Comparison of ENCODE assay signal across 9 cellular contexts in genomic region chr2:12714391-12715221, GRCh38. TPM values are rescaled to one million over a fixed set of nuclear protein-coding genes. Genes with fewer than 3 reads are reported as not detected.
DNase-seq lines count a peak whose midpoint lies in the region; ATAC-seq and TF ChIP-seq lines count a peak whose summit lies in the region.
"Had no signal": no experiment of that assay in that cellular context is flagged by ENCODE, and none has a peak within 500 bp of the region (broad histone marks: within the 10 kb centered on the region; RNA-seq: fewer than 3 reads in every experiment).

No MANE protein-coding gene starts in this region.

- peak; percentile 49 for DNase-seq in ELR (ENCODE audit: low read depth)
- DNase-seq in SK-N-SH, result no peak
- DNase-seq in fibroblast of lung (ENCODE audit: low read depth in 2 of 2), result peak; percentile 40 to 75
- DNase-seq in sigmoid colon, result no peak
- DNase-seq in NCI-H2029 (lab: John Stamatoyannopoulos, UW), result no peak
- DNase-seq in activated CD8-positive, alpha-beta memory T cell treated with anti-CD3 and anti-CD28 coated beads, Interleukin-2, amount 50 U/mL, for 48 hours, result no peak
- no peak for DNase-seq in NCI-H69 (lab: John Stamatoyannopoulos, UW)
- no peak for DNase-seq in activated T-cell treated with anti-CD3 and anti-CD28 coated beads, Interleukin-2, amount 50 U/mL, for 4 hours
- DNase-seq: GOT3 had no signal

- WGBS in SK-N-SH (ENCODE audit: low lambda C conversion rate), result 69% methylated on average over 10 of the region's 10 CpGs
- WGBS in sigmoid colon, 2 donors, result 71 to 80% methylated on average over 10 of the region's 10 CpGs

- no peaks in the 10 kb centered on the region for H3K9me3 Mint-ChIP-seq in activated T-cell treated with anti-CD3 and anti-CD28 coated beads, Interleukin-2, amount 50 U/mL, for 4 hours

- CTCF ChIA-PET in SK-N-SH (lab: Yijun Ruan, JAX), result interaction anchor here (0.5 to 4.5 kb wide), 25 partner anchors 7 to 930 kb away, joined by 3 to 152 read pairs (median 7); no protein-coding TSS in a partner anchor

- H3K9ac ChIP-seq in SK-N-SH, result peak overlapping the region; percentile 95; the same call in 1 of the 2 replicates
- no peak overlapping the region for H3K9ac ChIP-seq in fibroblast of lung (ENCODE audit: insufficient read depth, low read length)

- no peak overlapping the region for H3K4me3 Mint-ChIP-seq in activated T-cell treated with anti-CD3 and anti-CD28 coated beads, Interleukin-2, amount 50 U/mL, for 4 hours

- intact Hi-C loops in sigmoid colon (cut with DNase I), result loop anchor here (5.0 to 10.0 kb wide), 8 partner anchors 203 to 970 kb away; partner anchors contain the start of gene LPIN1

- H3K4me1 Mint-ChIP-seq in activated T-cell treated with anti-CD3 and anti-CD28 coated beads, Interleukin-2, amount 50 U/mL, for 4 hours (ENCODE audit: low read depth), result peaks cover 54% of the 10 kb centered on the region

- H3K4me3 ChIP-seq in SK-N-SH (ENCODE audit: low read depth in 2 of 2, low read length in 1 of 2) (no peak overlapping the region), fibroblast of lung (replicated peaks in 1 of 4; ENCODE audit: control extremely low read depth in 1 of 4, insufficient read depth in 1 of 4, low read depth in 3 of 4, low read length in 4 of 4) (no peak overlapping the region), sigmoid colon (no peak overlapping the region)

- H3K4me1 ChIP-seq in SK-N-SH (ENCODE audit: control insufficient read depth in 1 of 2, insufficient read depth in 2 of 2, low read depth in 1 of 2, low read length in 1 of 2) (peaks cover 19 to 22% of the 10 kb centered on the region in 2 experiments), fibroblast of lung (ENCODE audit: control insufficient read depth, extremely low read depth, insufficient read depth, low read length) (peaks cover 8% of the 10 kb centered on the region), sigmoid colon (peaks cover 0 to 33% (median 21%) of the 10 kb centered on the region in 4 donors)

- peaks cover 39% of the 10 kb centered on the region for H3K79me2 ChIP-seq in SK-N-SH (ENCODE audit: insufficient read depth)
- H3K79me2 ChIP-seq in fibroblast of lung (ENCODE audit: control insufficient read depth, insufficient read depth, low read length), result peaks cover 25% of the 10 kb centered on the region

- H3K9me3 ChIP-seq in SK-N-SH (no peaks in the 10 kb centered on the region), fibroblast of lung (ENCODE audit: control insufficient read depth, insufficient read depth, low read depth, low read length) (no peaks in the 10 kb centered on the region), sigmoid colon (no peaks in the 10 kb centered on the region)

- POLR2A ChIA-PET in SK-N-SH (lab: Yijun Ruan, JAX), result interaction anchor here (2.3 kb wide), 1 partner anchor 885 kb away, joined by 20 read pairs; no protein-coding TSS in a partner anchor

- no peaks in the 10 kb centered on the region for H3K36me3 ChIP-seq in SK-N-SH (replicated peaks in 1 of 2; ENCODE audit: control insufficient read depth in 1 of 2, insufficient read depth in 2 of 2, low read length in 1 of 2)
- no peaks in the 10 kb centered on the region for H3K36me3 ChIP-seq in fibroblast of lung (ENCODE audit: control insufficient read depth, insufficient read depth, low read length)
- no peaks in the 10 kb centered on the region for H3K36me3 ChIP-seq in sigmoid colon

- no peak for ATAC-seq in activated T-cell treated with anti-CD3 and anti-CD28 coated beads, Interleukin-2, amount 50 U/mL, for 4 hours

- H3K9me2 ChIP-seq in SK-N-SH, result no peaks in the 10 kb centered on the region

- TF ChIP-seq EP300 in SK-N-SH (IDR thresholded peaks at IDR 0.05; ENCODE audit: borderline replicate concordance in 1 of 2, low read depth in 1 of 2, low read length in 1 of 2), result peak in 1 of 2 experiments; percentile 63; a peak in 1 of 4 replicates
- TF ChIP-seq EP300 in sigmoid colon (IDR thresholded peaks at IDR 0.05), result no peak

- H3K4me2 ChIP-seq in SK-N-SH (peak overlapping the region; percentile 92), fibroblast of lung (ENCODE audit: extremely low read depth, insufficient read depth, low read length) (no peak overlapping the region)

- no peaks in the 10 kb centered on the region for H3K27me3 Mint-ChIP-seq in activated T-cell treated with anti-CD3 and anti-CD28 coated beads, Interleukin-2, amount 50 U/mL, for 4 hours (ENCODE audit: low read depth)

- no peak overlapping the region for H2AFZ ChIP-seq in SK-N-SH (ENCODE audit: low read depth)
- H2AFZ ChIP-seq in fibroblast of lung (ENCODE audit: low read length), result no peak overlapping the region

- no peak for TF ChIP-seq POLR2A in sigmoid colon (IDR thresholded peaks at IDR 0.05)

- no peak for TF ChIP-seq RAD21 in SK-N-SH (IDR thresholded peaks at IDR 0.05; ENCODE audit: low read length)

- H3K36me3 Mint-ChIP-seq in activated T-cell treated with anti-CD3 and anti-CD28 coated beads, Interleukin-2, amount 50 U/mL, for 4 hours (ENCODE audit: insufficient read depth), result no peaks in the 10 kb centered on the region

- no peaks in the 10 kb centered on the region for H3K27me3 ChIP-seq in SK-N-SH (ENCODE audit: insufficient read depth)
- H3K27me3 ChIP-seq in fibroblast of lung (ENCODE audit: control insufficient read depth, insufficient read depth, low read length), result no peaks in the 10 kb centered on the region
- H3K27me3 ChIP-seq in sigmoid colon, result no peaks in the 10 kb centered on the region

- 0 out of 2 replicates have a peak, but pooled peaks cover 5% of the 10 kb centered on the region for H4K20me1 ChIP-seq in SK-N-SH (ENCODE audit: insufficient read depth)
- H4K20me1 ChIP-seq in fibroblast of lung (ENCODE audit: control insufficient read depth, extremely low read depth, insufficient read depth, low read length), result no peaks in the 10 kb centered on the region

- peak overlapping the region; percentile 28 to 92; a peak in 3 of 4 replicates for H3K27ac ChIP-seq in SK-N-SH (ENCODE audit: low read depth in 2 of 2, low read length in 1 of 2)
- H3K27ac ChIP-seq in fibroblast of lung (ENCODE audit: insufficient read depth, low read length), result no peak overlapping the region
- H3K27ac ChIP-seq in sigmoid colon, result peak overlapping the region; percentile 91 to 95 (median 93)

- peaks cover 24% of the 10 kb centered on the region for H3F3A ChIP-seq in SK-N-SH (replicated peaks; ENCODE audit: insufficient read depth)

- no peak for TF ChIP-seq CTCF in SK-N-SH (IDR thresholded peaks at IDR 0.05)
- TF ChIP-seq CTCF in fibroblast of lung (conservative IDR thresholded peaks at IDR 0.05 in 1 of 2, IDR thresholded peaks at IDR 0.05 in 1 of 2; ENCODE audit: low read depth in 1 of 2, low read length in 2 of 2), result no peak
- TF ChIP-seq CTCF in sigmoid colon (IDR thresholded peaks at IDR 0.05), result no peak

TF ChIP-seq in SK-N-SH, 30 proteins besides CTCF, POLR2A, EP300 and RAD21 (continues in another document):
- TF ChIP-seq JUND (IDR thresholded peaks at IDR 0.05), result peak; percentile 91
- TF ChIP-seq RFX5 (IDR thresholded peaks at IDR 0.05; ENCODE audit: low read length), result no peak
- no peak for TF ChIP-seq ZBTB33 (IDR thresholded peaks at IDR 0.05; ENCODE audit: borderline replicate concordance, low read depth)
- peak; percentile 88 for TF ChIP-seq FOSL2 (IDR thresholded peaks at IDR 0.05; ENCODE audit: borderline replicate concordance, low read depth)
- TF ChIP-seq TCF12 (IDR thresholded peaks at IDR 0.05), result peak; percentile 81
- no peak for TF ChIP-seq SMC3 (IDR thresholded peaks at IDR 0.05; ENCODE audit: low read depth, low read length)
- peak; percentile 91 for TF ChIP-seq MEF2A (IDR thresholded peaks at IDR 0.05; ENCODE audit: borderline replicate concordance, low read depth)
- TF ChIP-seq FOXM1 (IDR thresholded peaks at IDR 0.05; ENCODE audit: low read depth), result 0 out of 2 replicates have a peak, but pooled peaks have one; percentile 9
- TF ChIP-seq MAX (IDR thresholded peaks at IDR 0.05; ENCODE audit: low read depth), result peak; percentile 31; the same call in 1 of the 2 replicates
- TF ChIP-seq TEAD4 (IDR thresholded peaks at IDR 0.05; ENCODE audit: borderline replicate concordance, insufficient read depth), result 0 out of 2 replicates have a peak, but pooled peaks have one; percentile 30

RNA-seq across cellular contexts. Expression of gene TRIB2, which starts 2.1 kb away (rescaled TPM):
- polyA plus RNA-seq in SK-N-SH (2012; rRNA removed) (21.0 and 27.5 TPM in 2 replicates), fibroblast of lung (23.4 and 26.1 TPM in 2 replicates), sigmoid colon (10 to 100 TPM in 1 of 3 donors, 1 to 10 TPM in 2; 1.4 to 20.7 (median 6.6) TPM)
- polyA plus RNA-seq in SK-N-SH (2012; cell fraction: cytosol; rRNA removed), result 23.5 and 23.8 TPM in 2 replicates
- polyA plus RNA-seq in SK-N-SH (2012; cell fraction: nucleus; rRNA removed), result 56.4 and 71.7 TPM in 2 replicates
- total RNA-seq in fibroblast of lung (31.0 and 38.5 TPM in 2 replicates), sigmoid colon (10 to 100 TPM; 34.2 to 56.2 (median 46.6) TPM)
- polyA plus RNA-seq in fibroblast of lung (2012), result 21.0 and 29.7 TPM in 2 replicates
- polyA minus RNA-seq in fibroblast of lung (ENCODE audit: low replicate concordance), result 22.2 and 35.6 TPM in 2 replicates
- 10 to 100 TPM in 1 of 3 donors, 1 to 10 TPM in 2; 8.8 to 13.3 (median 9.8) TPM for total RNA-seq in activated T-cell treated with anti-CD3 and anti-CD28 coated beads, Interleukin-2, amount 50 U/mL, for 4 hours

Comparison
In these comparisons a context has a peak if more than half of its experiments do, and no peak if none do; other contexts are left out.
1. DNase-seq: peak in ELR (single experiment) and fibroblast of lung (2 of 2); none in SK-N-SH (single experiment), sigmoid colon (single experiment), NCI-H2029 (single experiment), activated CD8-positive, alpha-beta memory T cell treated with anti-CD3 and anti-CD28 coated beads, Interleukin-2, amount 50 U/mL, for 48 hours (single experiment), NCI-H69 (single experiment) and activated T-cell treated with anti-CD3 and anti-CD28 coated beads, Interleukin-2, amount 50 U/mL, for 4 hours (single experiment).